In genomic region chr6:13924949-13925881, GRCh38 we compare ENCODE assay signal across 8 cellular contexts. TPM values are rescaled to one million over a fixed set of nuclear protein-coding genes. Genes with fewer than 3 reads are reported as not detected.
DNase-seq lines count a peak whose midpoint lies in the region; ATAC-seq and TF ChIP-seq lines count a peak whose summit lies in the region.

Gene RNF182 (plus strand): TSS chr6:13924952. CDS start chr6:13977120, 52,168 bp downstream.

- TF ChIP-seq CTCF in GM13976 (IDR thresholded peaks at IDR 0.05; ENCODE audit: borderline replicate concordance, control extremely low read depth, extremely low read depth, insufficient read depth, missing control alignments) (no peak), RWPE2 (IDR thresholded peaks at IDR 0.05; ENCODE audit: poor library complexity, severe bottlenecking) (no peak), chondrocyte (IDR thresholded peaks at IDR 0.05) (no peak), lower lobe of right lung (IDR thresholded peaks at IDR 0.05) (no peak), thyroid gland (IDR thresholded peaks at IDR 0.05) (no peak)

- ATAC-seq in RWPE2 (ENCODE audit: low read depth) (peak; percentile 78), lower lobe of right lung (peak; percentile 87 to 90), GM19397 (IDR thresholded peaks at IDR 0.05; ENCODE audit: unreplicated experiment) (no peak)

- H3K9me3 Mint-ChIP-seq in chondrocyte (ENCODE audit: low read depth), result no peaks in the 10 kb centered on the region

- peaks cover 50% of the 10 kb centered on the region for H3K27me3 ChIP-seq in RWPE2 (ENCODE audit: insufficient read depth, poor library complexity, severe bottlenecking)
- peaks cover 77% of the 10 kb centered on the region for H3K27me3 ChIP-seq in lower lobe of right lung (ENCODE audit: low read depth)
- no peaks in the 10 kb centered on the region for H3K27me3 ChIP-seq in thyroid gland

- H3K9me3 ChIP-seq in RWPE2 (ENCODE audit: severe bottlenecking), result no peaks in the 10 kb centered on the region
- H3K9me3 ChIP-seq in lower lobe of right lung, result no peaks in the 10 kb centered on the region
- H3K9me3 ChIP-seq in thyroid gland, result no peaks in the 10 kb centered on the region

- H3K4me1 Mint-ChIP-seq in chondrocyte (ENCODE audit: low read depth), result peaks cover 21% of the 10 kb centered on the region

- in situ Hi-C loops in ACHN (cut with HindIII; ENCODE audit: low pct_ligation_motif_present, low pct_unique_long_range_greater_than_20kb, low sequenced_read_pairs), result loop anchor here (25.0 kb wide), 1 partner anchor 137 kb away; no protein-coding TSS in a partner anchor
- in situ Hi-C loops in GM13976 (cut with MboI; ENCODE audit: low sequenced_read_pairs, unreplicated experiment), result no loop called here

- H3K4me3 Mint-ChIP-seq in chondrocyte (ENCODE audit: unreplicated experiment), result peak within 1 kb of the TSS; percentile 76

- 3 to 7% methylated on average over 14 to 20 of the region's 65 CpGs for WGBS in thyroid gland, 2 donors

- DNase-seq in ACHN (peak; percentile 64), GM13976 (ENCODE audit: low spot score) (peak; percentile 85), RWPE2 (ENCODE audit: low spot score) (no peak), chondrocyte (ENCODE audit: low spot score) (no peak), lower lobe of right lung (no peak), thyroid gland (peak in 1 of 2 donors; percentile 65), midbrain (lab: John Stamatoyannopoulos, UW) (no peak)

- peak within 1 kb of the TSS; percentile 84 for H3K27ac Mint-ChIP-seq in chondrocyte (ENCODE audit: unreplicated experiment)

- H3K36me3 ChIP-seq in RWPE2 (ENCODE audit: low read depth) (no peaks in the 10 kb centered on the region), lower lobe of right lung (no peaks in the 10 kb centered on the region), thyroid gland (no peaks in the 10 kb centered on the region)

- H3K4me1 ChIP-seq in RWPE2 (ENCODE audit: insufficient read depth, poor library complexity, severe bottlenecking) (no peaks in the 10 kb centered on the region), lower lobe of right lung (peaks cover 23% of the 10 kb centered on the region), thyroid gland (peaks cover 0 to 14% of the 10 kb centered on the region in 2 donors)

- H3K27ac ChIP-seq in RWPE2 (ENCODE audit: poor library complexity, severe bottlenecking) (no peak within 1 kb of the TSS), lower lobe of right lung (peak within 1 kb of the TSS; percentile 37), thyroid gland (peak within 1 kb of the TSS; percentile 18 to 64 (median 37))

- intact Hi-C loops in lower lobe of right lung (cut with DNase I), result no loop called here
- intact Hi-C loops in thyroid gland (cut with DNase I), result no loop called here

- peak within 1 kb of the TSS; percentile 29 for H3K4me3 ChIP-seq in RWPE2 (ENCODE audit: severe bottlenecking)
- H3K4me3 ChIP-seq in lower lobe of right lung, result peak within 1 kb of the TSS; percentile 53
- H3K4me3 ChIP-seq in thyroid gland (replicated peaks in 1 of 3), result peak within 1 kb of the TSS in 2 of 3 donors; percentile 10 to 34

- H3K27me3 Mint-ChIP-seq in chondrocyte (ENCODE audit: low read depth), result peaks cover 5% of the 10 kb centered on the region

- TF ChIP-seq POLR2A in thyroid gland (IDR thresholded peaks at IDR 0.05), result no peak

- H3K36me3 Mint-ChIP-seq in chondrocyte (ENCODE audit: low read depth), result no peaks in the 10 kb centered on the region

RNA-seq across cellular contexts. Expression of gene RNF182, which starts in this region (rescaled TPM):
- total RNA-seq in chondrocyte (3.7 to 6.6 TPM (median 5.3 TPM) in 3 replicates), lower lobe of right lung (5.3 TPM), thyroid gland (1 to 10 TPM; 1.3 to 4.5 (median 3.0) TPM)

Comparison
In these comparisons a context has a peak if more than half of its experiments do, and no peak if none do; other contexts are left out.
1. DNase-seq: peak in ACHN (single experiment) and GM13976 (single experiment); none in RWPE2 (single experiment), chondrocyte (single experiment), lower lobe of right lung (single experiment) and midbrain (single experiment).
2. Peak in every context shown above with its lines, with median percentiles within 50 percentile points of each other: H3K4me3 ChIP-seq.